Comparison of ENCODE assay signal across 20 cellular contexts in the genomic region with DNA sequence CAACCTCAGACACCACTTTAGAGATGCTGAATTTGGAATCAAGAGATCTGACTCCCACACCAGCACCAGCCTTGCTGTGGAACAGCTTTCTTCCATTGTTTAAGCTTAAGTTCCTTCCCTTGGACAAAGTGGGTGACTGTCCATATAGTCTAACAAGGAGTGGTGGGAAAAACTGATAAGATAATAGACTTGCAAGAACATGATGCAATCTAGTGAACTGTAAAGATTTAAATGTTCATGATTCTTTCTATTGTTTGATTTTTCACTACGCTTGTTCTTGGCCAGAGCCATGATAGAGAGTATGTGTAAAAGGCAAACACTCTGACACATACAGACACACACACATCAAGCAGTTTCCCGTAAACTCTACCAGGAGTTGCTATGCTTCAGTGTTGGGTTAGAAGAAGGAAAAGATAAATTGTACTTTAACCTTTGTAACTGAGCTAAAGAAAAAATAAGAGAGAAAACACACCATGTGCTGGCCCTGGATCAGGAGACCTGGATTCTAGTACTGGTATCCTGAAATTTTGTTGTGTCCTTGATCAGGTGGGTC.
"Had no signal": no experiment of that assay in that cellular context is flagged by ENCODE, and none has a peak within 500 bp of the region (broad histone marks: within the 10 kb centered on the region; RNA-seq: fewer than 3 reads in every experiment).

No MANE protein-coding gene starts in this region.

- H3K9me3 ChIP-seq: colonic mucosa, heart right ventricle, neutrophil, ovary had no signal

- ATAC-seq: heart right ventricle; left lobe of liver; naive thymus-derived CD4-positive, alpha-beta T cell; right cardiac atrium had no signal

- H3K4me3 Mint-ChIP-seq: endodermal cell; naive thymus-derived CD4-positive, alpha-beta T cell had no signal

- H3K9me3 Mint-ChIP-seq: endodermal cell had no signal

- DNase-seq: colonic mucosa; dermis blood vessel endothelial cell; endodermal cell; erythroblast; heart right ventricle; islet precursor cell; mammary epithelial cell; naive thymus-derived CD4-positive, alpha-beta T cell; ovary; right cardiac atrium; stimulated activated CD4-positive, alpha-beta T cell treated with anti-CD3 and anti-CD28 coated beads, Interleukin-2, amount 100 ng/mL, for 48 hours; stimulated activated naive CD4-positive, alpha-beta T cell treated with Interleukin-2 at 50 U/mL for 16 hours; trophoblast cell had no signal

- H3K27ac ChIP-seq: colonic mucosa, heart right ventricle, neutrophil, ovary had no signal

- H3K27ac Mint-ChIP-seq: endodermal cell; naive thymus-derived CD4-positive, alpha-beta T cell; progenitor cell of endocrine pancreas had no signal

- H3K4me1 Mint-ChIP-seq: endodermal cell; naive thymus-derived CD4-positive, alpha-beta T cell had no signal

- H3K4me3 ChIP-seq: colonic mucosa, heart right ventricle, ovary, smooth muscle cell had no signal

- H3K4me1 ChIP-seq: colonic mucosa, heart right ventricle had no signal

- H3K27me3 ChIP-seq: colonic mucosa, heart right ventricle, neutrophil, ovary had no signal

- H3K36me3 ChIP-seq: colonic mucosa, heart right ventricle, neutrophil, ovary had no signal

- H3K36me3 Mint-ChIP-seq: naive thymus-derived CD4-positive, alpha-beta T cell had no signal

- FAIRE-seq: endothelial cell of umbilical vein, frontal cortex, urothelium cell line had no signal
